In the genomic region with DNA sequence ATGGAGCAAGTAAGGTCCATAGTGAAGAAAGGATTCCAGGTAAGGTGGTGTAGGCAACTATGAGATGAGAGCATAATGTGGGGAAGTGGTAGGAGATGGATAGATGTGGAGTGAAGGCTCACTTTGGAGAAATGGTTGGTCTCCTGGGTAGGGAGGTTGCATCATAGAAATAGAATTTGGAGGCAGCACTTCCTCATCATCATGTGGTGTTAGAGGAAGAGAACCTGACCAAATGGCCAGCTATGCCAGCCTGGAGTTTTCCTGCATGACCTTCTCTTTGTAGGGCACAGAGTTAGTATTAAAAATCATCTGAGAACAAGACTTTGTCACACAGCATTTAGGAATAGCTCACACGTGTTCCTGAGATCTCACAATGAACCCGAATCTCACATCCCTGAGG, we compare ENCODE assay signal across 21 cellular contexts.
"Had no signal": no experiment of that assay in that cellular context is flagged by ENCODE, and none has a peak within 500 bp of the region (broad histone marks: within the 10 kb centered on the region; RNA-seq: fewer than 3 reads in every experiment).

No MANE protein-coding gene starts in this region.

- H2AFZ ChIP-seq: hepatocyte had no signal

- H3K4me2 ChIP-seq: hepatocyte had no signal

- DNase-seq: effector memory CD8-positive, alpha-beta T cell; esophagus squamous epithelium; foreskin keratinocyte; head of caudate nucleus; kidney; left colon; left ventricle myocardium superior; mesendoderm; naive thymus-derived CD4-positive, alpha-beta T cell; nephron progenitor cell; posterior cingulate gyrus; small intestine; stimulated activated CD4-positive, alpha-beta T cell treated with anti-CD3 and anti-CD28 coated beads, Interleukin-12 subunit alpha, Interleukin-12 subunit beta, amount 100 ng/mL, for 4 hours; stimulated activated naive CD4-positive, alpha-beta T cell; stomach; substantia nigra; trophoblast cell had no signal

- H3K9me3 ChIP-seq: esophagus squamous epithelium, stomach, thoracic aorta had no signal

- H3K27ac ChIP-seq: epithelial cell of prostate, esophagus squamous epithelium, foreskin keratinocyte, hepatocyte, stomach, thoracic aorta had no signal

- H3K27me3 ChIP-seq: esophagus squamous epithelium, foreskin keratinocyte, hepatocyte, stomach had no signal

- H3K4me3 ChIP-seq: esophagus squamous epithelium, hepatocyte, lung, stomach, thoracic aorta had no signal

- H3K36me3 ChIP-seq: esophagus squamous epithelium, stomach, thoracic aorta had no signal

- H3K4me1 ChIP-seq: esophagus squamous epithelium, foreskin keratinocyte, stomach had no signal

- H3K79me2 ChIP-seq: hepatocyte had no signal
